Comparison of ENCODE assay signal across 14 cellular contexts in genomic region chr4:184392748-184393334, GRCh38.
DNase-seq lines count a peak whose midpoint lies in the region; ATAC-seq and TF ChIP-seq lines count a peak whose summit lies in the region.
"Had no signal": no experiment of that assay in that cellular context is flagged by ENCODE, and none has a peak within 500 bp of the region (broad histone marks: within the 10 kb centered on the region; RNA-seq: fewer than 3 reads in every experiment).

No MANE protein-coding gene starts in this region.

- H3K4me1 ChIP-seq in CD8-positive, alpha-beta T cell (ENCODE audit: insufficient read depth, low read length): no peaks in the 10 kb centered on the region
- H3K4me1 ChIP-seq in adipocyte (ENCODE audit: control insufficient read depth, insufficient read depth, low read length): peaks cover 55% of the 10 kb centered on the region
- H3K4me1 ChIP-seq in gastrocnemius medialis: peaks cover 19 to 28% of the 10 kb centered on the region in 2 donors

- no peaks in the 10 kb centered on the region for H3K27me3 ChIP-seq in CD8-positive, alpha-beta T cell (ENCODE audit: insufficient read depth, low read length)
- H3K27me3 ChIP-seq in adipocyte (replicated peaks; ENCODE audit: control insufficient read depth, insufficient read depth, low read length) (no peaks in the 10 kb centered on the region), layer of hippocampus (ENCODE audit: control insufficient read depth, insufficient read depth, low read length) (no peaks in the 10 kb centered on the region), gastrocnemius medialis (no peaks in the 10 kb centered on the region), H7 (ENCODE audit: control insufficient read depth, insufficient read depth, low read length) (no peaks in the 10 kb centered on the region)
- H3K27me3 ChIP-seq: ascending aorta had no signal

- H3K27ac Mint-ChIP-seq in CD8-positive, alpha-beta T cell: peak overlapping the region; percentile 67
- H3K27ac Mint-ChIP-seq: CD4-positive, alpha-beta T cell had no signal

- H3K9ac ChIP-seq in adipocyte (ENCODE audit: low read length): peak overlapping the region; percentile 78

- no peaks in the 10 kb centered on the region for H3K27me3 Mint-ChIP-seq in CD8-positive, alpha-beta T cell (ENCODE audit: low read depth)
- H3K27me3 Mint-ChIP-seq: CD4-positive, alpha-beta T cell; naive thymus-derived CD8-positive, alpha-beta T cell had no signal

- POLR2A ChIA-PET in CD8-positive, alpha-beta T cell (lab: Charles Lee): no interaction called here

- CTCF ChIA-PET in CD8-positive, alpha-beta T cell (lab: Charles Lee): interaction anchor here (1.2 to 1.5 kb wide), 2 partner anchors 94 to 129 kb away, joined by 3 read pairs; no protein-coding TSS in a partner anchor

- in situ Hi-C loops in gastrocnemius medialis (cut with MboI; ENCODE audit: low sequenced_read_pairs in 4 of 4): loop anchor here in 1 of 4 donors (10.0 kb wide), 1 partner anchor 82 kb away; the partner anchor contains the start of gene IRF2

- no peaks in the 10 kb centered on the region for H3K4me1 Mint-ChIP-seq in CD8-positive, alpha-beta T cell (ENCODE audit: low read depth)

- no peak overlapping the region for H3K27ac ChIP-seq in CD8-positive, alpha-beta T cell (ENCODE audit: low read depth, low read length)
- H3K27ac ChIP-seq in layer of hippocampus (ENCODE audit: low read depth, low read length) (peak overlapping the region; percentile 65), gastrocnemius medialis (peak overlapping the region; percentile 26 to 86 (median 68))
- H3K27ac ChIP-seq: HL-60 had no signal

- H3K36me3 ChIP-seq in CD8-positive, alpha-beta T cell (ENCODE audit: insufficient read depth, low read length): peaks cover 66% of the 10 kb centered on the region
- H3K36me3 ChIP-seq in adipocyte (ENCODE audit: control insufficient read depth, insufficient read depth, low read length, severe bottlenecking) (peaks cover 56% of the 10 kb centered on the region), gastrocnemius medialis (peaks cover 0 to 49% of the 10 kb centered on the region in 2 donors), H7 (replicated peaks; ENCODE audit: control insufficient read depth, insufficient read depth, low read length) (peaks cover 11% of the 10 kb centered on the region)

- peak in 1 of 2 donors; percentile 6 for TF ChIP-seq POLR2A in gastrocnemius medialis (IDR thresholded peaks at IDR 0.05)

- H3K4me3 ChIP-seq in CD8-positive, alpha-beta T cell (ENCODE audit: low read depth, low read length): no peak overlapping the region
- H3K4me3 ChIP-seq in adipocyte (ENCODE audit: low read length): peak overlapping the region; percentile 49
- H3K4me3 ChIP-seq in gastrocnemius medialis: peak overlapping the region in 1 of 4 donors; percentile 2
- H3K4me3 ChIP-seq in H7 (ENCODE audit: insufficient read depth, low read depth, low read length): no peak overlapping the region
- H3K4me3 ChIP-seq: ascending aorta had no signal

- no peaks in the 10 kb centered on the region for H3K9me3 Mint-ChIP-seq in CD8-positive, alpha-beta T cell
- H3K9me3 Mint-ChIP-seq: CD4-positive, alpha-beta T cell; naive thymus-derived CD8-positive, alpha-beta T cell had no signal

- intact Hi-C loops in CD8-positive, alpha-beta T cell (cut with DNase I, micrococcal nuclease): no loop called here
- intact Hi-C loops in gastrocnemius medialis (cut with DNase I; ENCODE audit: low total_unique reads): no loop called here

- no peaks in the 10 kb centered on the region for H3K9me3 ChIP-seq in CD8-positive, alpha-beta T cell (ENCODE audit: low read length)
- H3K9me3 ChIP-seq in adipocyte (ENCODE audit: control insufficient read depth, low read length) (no peaks in the 10 kb centered on the region), gastrocnemius medialis (no peaks in the 10 kb centered on the region)
- H3K9me3 ChIP-seq: ascending aorta had no signal

- no peak for DNase-seq in CD8-positive, alpha-beta T cell
- DNase-seq in adipocyte (ENCODE audit: low read depth): no peak
- DNase-seq in gastrocnemius medialis: no peak
- DNase-seq in GM19240 (ENCODE audit: insufficient read length, low spot score): no peak
- DNase-seq in EL: no peak
- no peak for DNase-seq in 8988T
- DNase-seq in H7: no peak
- DNase-seq: activated CD8-positive, alpha-beta memory T cell treated with anti-CD3 and anti-CD28 coated beads, Interleukin-2, amount 50 U/mL, for 48 hours; CD4-positive, alpha-beta T cell; naive thymus-derived CD8-positive, alpha-beta T cell; NCI-H2171 treated with DMSO at 0.1 percent for 48 hours had no signal

- no peak overlapping the region for H3K4me3 Mint-ChIP-seq in CD8-positive, alpha-beta T cell
- H3K4me3 Mint-ChIP-seq: CD4-positive, alpha-beta T cell had no signal

- ATAC-seq in CD8-positive, alpha-beta T cell: no peak
- ATAC-seq in gastrocnemius medialis: peak in 1 of 2 donors; percentile 26
- ATAC-seq: naive thymus-derived CD8-positive, alpha-beta T cell had no signal

- peaks cover 97% of the 10 kb centered on the region for H3K36me3 Mint-ChIP-seq in CD8-positive, alpha-beta T cell

- TF ChIP-seq CTCF in CD8-positive, alpha-beta T cell (IDR thresholded peaks at IDR 0.05): no peak
- TF ChIP-seq CTCF in gastrocnemius medialis (IDR thresholded peaks at IDR 0.05 in 4 of 5, conservative IDR thresholded peaks at IDR 0.05 in 1 of 5): no peak
